Comparison of ENCODE assay signal across 11 cellular contexts in genomic region chr1:27084107-27084506, GRCh38.
"Had no signal": no experiment of that assay in that cellular context is flagged by ENCODE, and none has a peak within 500 bp of the region (broad histone marks: within the 10 kb centered on the region; RNA-seq: fewer than 3 reads in every experiment).

No MANE protein-coding gene starts in this region.

- H2AFZ ChIP-seq: GM23248, GM23338 had no signal

- ATAC-seq: GM23338, HCT116 had no signal

- FAIRE-seq: H1, H54 had no signal

- H3K9ac ChIP-seq: GM23248 had no signal

- H3K4me3 ChIP-seq: GM23248, GM23338, HAP-1 had no signal

- H3K4me3 Mint-ChIP-seq: GM23338, H9, HFFc6 had no signal

- H3K27ac ChIP-seq: GM23248 had no signal

- DNase-seq: GM23248, GOT3, H7, H9, HCEC 1CT, HFFc6 had no signal

- H3K36me3 ChIP-seq: HAP-1 had no signal

- H3K4me1 Mint-ChIP-seq: GM23338 had no signal

- H3K9me3 ChIP-seq: HAP-1 had no signal

- H3K4me1 ChIP-seq: HAP-1 had no signal

- H3K4me2 ChIP-seq: GM23338 had no signal

- H3K27ac Mint-ChIP-seq: GM23338, H9, HFFc6 had no signal
